In the genomic region with DNA sequence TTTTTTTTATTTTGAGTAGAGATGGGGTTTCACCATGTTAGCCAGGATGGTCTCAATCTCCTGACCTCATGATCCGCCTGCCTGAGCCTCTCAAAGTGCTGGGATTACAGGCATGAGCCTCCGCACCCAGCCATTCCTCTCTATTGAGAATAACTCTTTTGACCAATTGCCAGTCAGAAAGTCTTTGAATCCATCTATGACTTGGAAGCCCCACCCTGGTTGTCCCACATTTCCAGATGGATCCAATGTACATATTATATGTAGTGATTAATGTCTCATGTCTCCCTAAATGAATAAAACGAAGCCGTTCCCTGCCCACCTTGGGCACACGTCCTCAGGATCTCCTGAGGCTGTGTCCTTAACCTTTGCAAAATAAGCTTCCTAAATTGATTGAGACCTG, we compare ENCODE assay signal across 1 cellular context.
TF ChIP-seq lines count a peak whose summit lies in the region.

No MANE protein-coding gene starts in this region.

TF ChIP-seq in H1, 55 proteins besides CTCF, POLR2A, EP300 and RAD21:
- TF ChIP-seq CEBPB (IDR thresholded peaks at IDR 0.05; ENCODE audit: low read depth, low read length) (no peak), KDM1A (IDR thresholded peaks at IDR 0.05; ENCODE audit: borderline replicate concordance, low read length) (no peak), KDM4A (IDR thresholded peaks at IDR 0.05; ENCODE audit: low read depth, low read length, severe bottlenecking) (no peak), SUZ12 (IDR thresholded peaks at IDR 0.05; ENCODE audit: low read length) (no peak), ATF2 (IDR thresholded peaks at IDR 0.05; ENCODE audit: low read length) (no peak), TBP (IDR thresholded peaks at IDR 0.05; ENCODE audit: low read depth, low read length) (no peak), CHD7 (IDR thresholded peaks at IDR 0.05; ENCODE audit: insufficient replicate concordance, low read length) (no peak), CREB1 (IDR thresholded peaks at IDR 0.05) (no peak), SIRT6 (IDR thresholded peaks at IDR 0.05; ENCODE audit: low read length) (no peak), POLR2AphosphoS5 (IDR thresholded peaks at IDR 0.05; ENCODE audit: low read depth, low read length) (no peak), RXRA (IDR thresholded peaks at IDR 0.05; ENCODE audit: insufficient read depth, low read depth, low read length) (no peak)
